Comparison of ENCODE assay signal across 9 cellular contexts in the genomic region with DNA sequence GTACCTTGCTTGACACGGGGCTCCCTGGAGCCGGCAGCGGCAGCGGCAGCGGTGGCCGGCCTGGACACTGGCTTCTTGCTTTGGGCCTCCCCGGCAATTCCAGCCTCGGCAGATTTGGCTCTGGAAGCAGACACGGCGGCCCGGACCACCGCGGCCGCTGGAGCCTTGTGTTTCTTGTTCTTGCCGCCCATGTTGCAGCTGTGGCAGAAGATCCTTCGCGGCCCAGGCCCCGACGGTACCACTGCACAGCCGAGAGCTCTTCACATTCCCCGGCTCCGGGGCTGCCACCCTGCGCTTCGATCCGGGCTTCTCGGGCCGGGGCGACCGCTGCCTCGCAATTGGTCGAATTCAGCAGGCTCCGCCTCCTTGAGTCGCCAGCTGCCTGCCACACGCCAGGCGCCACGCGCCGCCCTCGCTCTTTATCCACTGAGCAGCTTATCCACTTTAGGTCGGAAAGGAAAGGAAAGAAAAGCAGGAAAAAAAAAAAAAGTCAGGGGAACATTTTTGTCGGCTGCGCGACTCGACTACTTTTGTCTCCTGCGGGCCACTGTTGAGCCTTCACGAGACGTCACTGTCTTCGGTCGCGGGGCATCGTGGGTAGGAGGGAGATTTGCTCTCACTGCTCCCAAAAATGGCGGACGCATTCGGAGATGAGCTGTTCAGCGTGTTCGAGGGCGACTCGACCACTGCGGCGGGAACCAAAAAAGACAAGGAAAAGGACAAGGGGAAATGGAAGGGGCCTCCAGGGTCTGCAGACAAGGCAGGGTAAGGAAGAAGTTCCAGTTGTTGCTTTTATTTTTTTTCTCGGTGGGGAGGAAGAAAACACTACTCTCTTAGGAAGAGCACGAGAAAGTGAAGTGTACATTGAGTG. TPM values are rescaled to one million over a fixed set of nuclear protein-coding genes. Genes with fewer than 3 reads are reported as not detected.
DNase-seq lines count a peak whose midpoint lies in the region; ATAC-seq and TF ChIP-seq lines count a peak whose summit lies in the region.
"Had no signal": no experiment of that assay in that cellular context is flagged by ENCODE, and none has a peak within 500 bp of the region (broad histone marks: within the 10 kb centered on the region; RNA-seq: fewer than 3 reads in every experiment).

A gene with protein sequence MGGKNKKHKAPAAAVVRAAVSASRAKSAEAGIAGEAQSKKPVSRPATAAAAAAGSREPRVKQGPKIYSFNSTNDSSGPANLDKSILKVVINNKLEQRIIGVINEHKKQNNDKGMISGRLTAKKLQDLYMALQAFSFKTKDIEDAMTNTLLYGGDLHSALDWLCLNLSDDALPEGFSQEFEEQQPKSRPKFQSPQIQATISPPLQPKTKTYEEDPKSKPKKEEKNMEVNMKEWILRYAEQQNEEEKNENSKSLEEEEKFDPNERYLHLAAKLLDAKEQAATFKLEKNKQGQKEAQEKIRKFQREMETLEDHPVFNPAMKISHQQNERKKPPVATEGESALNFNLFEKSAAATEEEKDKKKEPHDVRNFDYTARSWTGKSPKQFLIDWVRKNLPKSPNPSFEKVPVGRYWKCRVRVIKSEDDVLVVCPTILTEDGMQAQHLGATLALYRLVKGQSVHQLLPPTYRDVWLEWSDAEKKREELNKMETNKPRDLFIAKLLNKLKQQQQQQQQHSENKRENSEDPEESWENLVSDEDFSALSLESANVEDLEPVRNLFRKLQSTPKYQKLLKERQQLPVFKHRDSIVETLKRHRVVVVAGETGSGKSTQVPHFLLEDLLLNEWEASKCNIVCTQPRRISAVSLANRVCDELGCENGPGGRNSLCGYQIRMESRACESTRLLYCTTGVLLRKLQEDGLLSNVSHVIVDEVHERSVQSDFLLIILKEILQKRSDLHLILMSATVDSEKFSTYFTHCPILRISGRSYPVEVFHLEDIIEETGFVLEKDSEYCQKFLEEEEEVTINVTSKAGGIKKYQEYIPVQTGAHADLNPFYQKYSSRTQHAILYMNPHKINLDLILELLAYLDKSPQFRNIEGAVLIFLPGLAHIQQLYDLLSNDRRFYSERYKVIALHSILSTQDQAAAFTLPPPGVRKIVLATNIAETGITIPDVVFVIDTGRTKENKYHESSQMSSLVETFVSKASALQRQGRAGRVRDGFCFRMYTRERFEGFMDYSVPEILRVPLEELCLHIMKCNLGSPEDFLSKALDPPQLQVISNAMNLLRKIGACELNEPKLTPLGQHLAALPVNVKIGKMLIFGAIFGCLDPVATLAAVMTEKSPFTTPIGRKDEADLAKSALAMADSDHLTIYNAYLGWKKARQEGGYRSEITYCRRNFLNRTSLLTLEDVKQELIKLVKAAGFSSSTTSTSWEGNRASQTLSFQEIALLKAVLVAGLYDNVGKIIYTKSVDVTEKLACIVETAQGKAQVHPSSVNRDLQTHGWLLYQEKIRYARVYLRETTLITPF (N-terminal part only) (minus strand): TSS at position 312 of the 871 bp plus-strand sequence. CDS start 121 bp downstream, at position 191.
A gene (plus strand): TSS at position 607 of the 871 bp plus-strand sequence. CDS start 25 bp downstream, at position 632.

- DNase-seq in AG09319 (ENCODE audit: extremely low read depth, low read depth) (peak; percentile 70), NCI-H345 (lab: John Stamatoyannopoulos, UW) (peak; percentile 89), activated B cell treated with CpG ODN at 0.5 μM for 24 hours (peak; percentile 82), iris pigment epithelial cell (ENCODE audit: low read depth) (peak; percentile 94)
- peak; percentile 83 to 85 for DNase-seq in central memory CD8-positive, alpha-beta T cell (ENCODE audit: low spot score in 2 of 2)
- peak; percentile 80 to 82 for DNase-seq in stimulated activated CD4-positive, alpha-beta T cell treated with anti-CD3 and anti-CD28 coated beads, Interleukin-12 subunit alpha, Interleukin-12 subunit beta, amount 100 ng/mL, for 24 hours (ENCODE audit: low read depth in 2 of 2)

- no peaks in the 10 kb centered on the region for H3K9me3 Mint-ChIP-seq in activated B cell treated with CpG ODN at 0.5 μM for 24 hours
- no peaks in the 10 kb centered on the region for H3K9me3 Mint-ChIP-seq in central memory CD8-positive, alpha-beta T cell
- H3K9me3 Mint-ChIP-seq: activated naive CD4-positive, alpha-beta T cell treated with anti-CD3 and anti-CD28 coated beads, Interleukin-2, amount 50 U/mL, for 24 hours had no signal

- peaks cover 15% of the 10 kb centered on the region for H3K36me3 Mint-ChIP-seq in activated B cell treated with CpG ODN at 0.5 μM for 24 hours (ENCODE audit: low read depth)
- H3K36me3 Mint-ChIP-seq in central memory CD8-positive, alpha-beta T cell (ENCODE audit: insufficient read depth) = peaks cover 1% of the 10 kb centered on the region

- H3K27me3 Mint-ChIP-seq in activated B cell treated with CpG ODN at 0.5 μM for 24 hours = no peaks in the 10 kb centered on the region
- H3K27me3 Mint-ChIP-seq in central memory CD8-positive, alpha-beta T cell = no peaks in the 10 kb centered on the region
- H3K27me3 Mint-ChIP-seq: activated naive CD4-positive, alpha-beta T cell treated with anti-CD3 and anti-CD28 coated beads, Interleukin-2, amount 50 U/mL, for 24 hours had no signal

- H3K4me3 Mint-ChIP-seq in activated B cell treated with CpG ODN at 0.5 μM for 24 hours = no peak within 1 kb of the TSS
- no peak within 1 kb of the TSS for H3K4me3 Mint-ChIP-seq in central memory CD8-positive, alpha-beta T cell
- H3K4me3 Mint-ChIP-seq: activated naive CD4-positive, alpha-beta T cell treated with anti-CD3 and anti-CD28 coated beads, Interleukin-2, amount 50 U/mL, for 24 hours had no signal

- TF ChIP-seq CTCF in AG09319 (IDR thresholded peaks at IDR 0.05; ENCODE audit: low read depth, low read length) (no peak), activated B cell treated with CpG ODN at 0.5 μM for 24 hours (IDR thresholded peaks at IDR 0.05) (no peak)

- intact Hi-C loops in activated B cell treated with CpG ODN at 0.5 μM for 24 hours (cut with micrococcal nuclease) = loop anchor here (1.0 to 10.0 kb wide), 9 partner anchors 9 to 1865 kb away; a partner anchor contains a TSS

- POLR2A ChIA-PET in activated B cell treated with CpG ODN at 0.5 μM for 24 hours (lab: Charles Lee) = interaction anchor here (0.7 to 1.7 kb wide), 15 partner anchors 15 to 1910 kb away, joined by 3 to 15 read pairs (median 4); a partner anchor contains a TSS

- no peak within 1 kb of the TSS for H3K27ac Mint-ChIP-seq in activated B cell treated with CpG ODN at 0.5 μM for 24 hours
- no peak within 1 kb of the TSS for H3K27ac Mint-ChIP-seq in central memory CD8-positive, alpha-beta T cell (ENCODE audit: low read depth)
- H3K27ac Mint-ChIP-seq: activated naive CD4-positive, alpha-beta T cell treated with anti-CD3 and anti-CD28 coated beads, Interleukin-2, amount 50 U/mL, for 24 hours had no signal

- CTCF ChIA-PET in activated B cell treated with CpG ODN at 0.5 μM for 24 hours (lab: Charles Lee) = interaction anchor here (1.5 kb wide), 1 partner anchor 135 kb away, joined by 4 read pairs; no protein-coding TSS in a partner anchor

- ATAC-seq in GM19025 (IDR thresholded peaks at IDR 0.05; ENCODE audit: low read depth, unreplicated experiment) (peak; percentile 94), HG03280 (IDR thresholded peaks at IDR 0.05; ENCODE audit: unreplicated experiment) (peak; percentile 93), activated B cell treated with CpG ODN at 0.5 μM for 24 hours (ENCODE audit: low read depth) (peak; percentile 92)
- peak; percentile 93 for ATAC-seq in central memory CD8-positive, alpha-beta T cell (replicated peaks; ENCODE audit: extremely low read depth, poor library complexity, severe bottlenecking)

- peaks cover 31% of the 10 kb centered on the region for H3K4me1 Mint-ChIP-seq in activated B cell treated with CpG ODN at 0.5 μM for 24 hours
- H3K4me1 Mint-ChIP-seq in central memory CD8-positive, alpha-beta T cell = peaks cover 28% of the 10 kb centered on the region

RNA-seq across cellular contexts. Expression of the first gene that starts in this region (rescaled TPM):
- total RNA-seq in activated B cell treated with CpG ODN at 0.5 μM for 24 hours = 17.4 TPM in 2 replicates

RNA-seq across cellular contexts. Expression of the second gene that starts in this region (rescaled TPM):
- 98.8 and 106 TPM in 2 replicates for total RNA-seq in activated B cell treated with CpG ODN at 0.5 μM for 24 hours

Comparison
In these comparisons a context has a peak if more than half of its experiments do, and no peak if none do; other contexts are left out.
1. Peak in every context shown above with its lines: DNase-seq and ATAC-seq.